Comparison of ENCODE assay signal across 1 cellular context in the genomic region with DNA sequence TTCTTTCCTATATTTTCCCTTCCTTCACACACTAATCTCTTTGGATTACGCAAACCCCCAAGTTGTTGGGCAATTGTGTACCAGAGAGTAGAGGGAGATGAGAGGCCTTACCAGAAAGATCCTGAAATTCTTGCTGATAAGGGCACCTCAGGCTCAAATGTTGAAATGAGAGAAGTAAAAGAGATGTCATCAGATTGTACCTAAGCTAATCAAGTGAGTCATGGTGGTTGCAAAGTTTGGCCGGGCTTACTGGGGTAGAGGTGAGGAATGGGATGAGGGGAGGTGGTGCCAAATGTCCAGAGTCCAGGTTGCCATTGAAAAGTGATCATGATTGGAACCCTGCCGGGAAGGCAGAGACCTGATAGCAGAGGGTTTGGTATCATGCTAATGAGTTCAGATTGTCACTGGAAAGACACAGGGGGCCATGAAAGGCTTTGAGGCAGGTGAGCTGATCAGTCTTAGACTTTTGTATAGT.
TF ChIP-seq lines count a peak whose summit lies in the region.

No MANE protein-coding gene starts in this region.

TF ChIP-seq in liver, 16 proteins besides CTCF, POLR2A, EP300 and RAD21 (continued from another document):
- TF ChIP-seq, protein P1, sequence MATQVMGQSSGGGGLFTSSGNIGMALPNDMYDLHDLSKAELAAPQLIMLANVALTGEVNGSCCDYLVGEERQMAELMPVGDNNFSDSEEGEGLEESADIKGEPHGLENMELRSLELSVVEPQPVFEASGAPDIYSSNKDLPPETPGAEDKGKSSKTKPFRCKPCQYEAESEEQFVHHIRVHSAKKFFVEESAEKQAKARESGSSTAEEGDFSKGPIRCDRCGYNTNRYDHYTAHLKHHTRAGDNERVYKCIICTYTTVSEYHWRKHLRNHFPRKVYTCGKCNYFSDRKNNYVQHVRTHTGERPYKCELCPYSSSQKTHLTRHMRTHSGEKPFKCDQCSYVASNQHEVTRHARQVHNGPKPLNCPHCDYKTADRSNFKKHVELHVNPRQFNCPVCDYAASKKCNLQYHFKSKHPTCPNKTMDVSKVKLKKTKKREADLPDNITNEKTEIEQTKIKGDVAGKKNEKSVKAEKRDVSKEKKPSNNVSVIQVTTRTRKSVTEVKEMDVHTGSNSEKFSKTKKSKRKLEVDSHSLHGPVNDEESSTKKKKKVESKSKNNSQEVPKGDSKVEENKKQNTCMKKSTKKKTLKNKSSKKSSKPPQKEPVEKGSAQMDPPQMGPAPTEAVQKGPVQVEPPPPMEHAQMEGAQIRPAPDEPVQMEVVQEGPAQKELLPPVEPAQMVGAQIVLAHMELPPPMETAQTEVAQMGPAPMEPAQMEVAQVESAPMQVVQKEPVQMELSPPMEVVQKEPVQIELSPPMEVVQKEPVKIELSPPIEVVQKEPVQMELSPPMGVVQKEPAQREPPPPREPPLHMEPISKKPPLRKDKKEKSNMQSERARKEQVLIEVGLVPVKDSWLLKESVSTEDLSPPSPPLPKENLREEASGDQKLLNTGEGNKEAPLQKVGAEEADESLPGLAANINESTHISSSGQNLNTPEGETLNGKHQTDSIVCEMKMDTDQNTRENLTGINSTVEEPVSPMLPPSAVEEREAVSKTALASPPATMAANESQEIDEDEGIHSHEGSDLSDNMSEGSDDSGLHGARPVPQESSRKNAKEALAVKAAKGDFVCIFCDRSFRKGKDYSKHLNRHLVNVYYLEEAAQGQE (IDR thresholded peaks at IDR 0.05): peak; percentile 89
- TF ChIP-seq JUND (IDR thresholded peaks at IDR 0.05) (peak; percentile 99), FOXA2 (IDR thresholded peaks at IDR 0.05) (peak; percentile 66), YY1 (IDR thresholded peaks at IDR 0.05) (peak; percentile 93), TAF1 (conservative IDR thresholded peaks at IDR 0.05) (peak; percentile 69)
- TF ChIP-seq, protein P2, sequence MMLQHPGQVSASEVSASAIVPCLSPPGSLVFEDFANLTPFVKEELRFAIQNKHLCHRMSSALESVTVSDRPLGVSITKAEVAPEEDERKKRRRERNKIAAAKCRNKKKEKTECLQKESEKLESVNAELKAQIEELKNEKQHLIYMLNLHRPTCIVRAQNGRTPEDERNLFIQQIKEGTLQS (IDR thresholded peaks at IDR 0.05): peak; percentile 99
